Comparison of ENCODE assay signal across 8 cellular contexts in genomic region chr2:19901201-19901457, GRCh38. TPM values are rescaled to one million over a fixed set of nuclear protein-coding genes. Genes with fewer than 3 reads are reported as not detected.
DNase-seq lines count a peak whose midpoint lies in the region; ATAC-seq lines count a peak whose summit lies in the region.

No MANE protein-coding gene starts in this region.

- H3K27me3 ChIP-seq in CD4-positive, alpha-beta memory T cell (ENCODE audit: insufficient read depth, low read length), result no peaks in the 10 kb centered on the region
- no peaks in the 10 kb centered on the region for H3K27me3 ChIP-seq in muscle layer of duodenum (ENCODE audit: low read depth, low read length)

- no peaks in the 10 kb centered on the region for H3K27me3 Mint-ChIP-seq in CD4-positive, alpha-beta memory T cell
- H3K27me3 Mint-ChIP-seq in dendritic cell treated with granulocyte-macrophage colony-stimulating factor and Interleukin-4, amounts not matched to agents 40 ng/mL and 50 ng/mL, for 4 days, result peaks cover 4% of the 10 kb centered on the region

- in situ Hi-C loops in KBM-7 (cut with MboI; ENCODE audit: low pct_unique_long_range_greater_than_20kb, low sequenced_read_pairs), result no loop called here

- POLR2A ChIA-PET in CD4-positive, alpha-beta memory T cell (lab: Charles Lee; ENCODE audit: partially characterized antibody), result interaction anchor here (0.8 to 3.5 kb wide), 13 partner anchors 22 to 1341 kb away, joined by 3 to 34 read pairs (median 5); partner anchors contain the start of genes LAPTM4A, LDAH, RDH14 and RHOB

- H3K27ac Mint-ChIP-seq in CD4-positive, alpha-beta memory T cell, result peak overlapping the region; percentile 87 to 100 (median 98)
- peak overlapping the region; percentile 98 for H3K27ac Mint-ChIP-seq in dendritic cell treated with granulocyte-macrophage colony-stimulating factor and Interleukin-4, amounts not matched to agents 40 ng/mL and 50 ng/mL, for 4 days

- H3K4me3 ChIP-seq in CD4-positive, alpha-beta memory T cell (ENCODE audit: low read length in 2 of 2), result peak overlapping the region; percentile 59 to 63
- H3K4me3 ChIP-seq in muscle layer of duodenum (ENCODE audit: low read depth in 1 of 2, low read length in 2 of 2), result peak overlapping the region; percentile 80 to 95

- intact Hi-C loops in CD4-positive, alpha-beta memory T cell (cut with micrococcal nuclease), result loop anchor here (1.0 to 2.0 kb wide), 6 partner anchors 32 to 1341 kb away; partner anchors contain the start of genes HS1BP3, LAPTM4A and RDH14
- intact Hi-C loops in dendritic cell treated with granulocyte-macrophage colony-stimulating factor and Interleukin-4, amounts not matched to agents 40 ng/mL and 50 ng/mL, for 4 days (cut with micrococcal nuclease), result loop anchor here (1.0 to 5.0 kb wide), 4 partner anchors 91 to 1341 kb away; partner anchors contain the start of genes LDAH, RDH14 and WDR35

- no peaks in the 10 kb centered on the region for H3K9me3 ChIP-seq in CD4-positive, alpha-beta memory T cell (ENCODE audit: control insufficient read depth in 1 of 2, low read length in 2 of 2)
- no peaks in the 10 kb centered on the region for H3K9me3 ChIP-seq in muscle layer of duodenum (ENCODE audit: control insufficient read depth in 1 of 2, low read length in 2 of 2)

- H3K4me1 Mint-ChIP-seq in CD4-positive, alpha-beta memory T cell, result peaks cover 18 to 46% (median 30%) of the 10 kb centered on the region in 4 donors
- peaks cover 32% of the 10 kb centered on the region for H3K4me1 Mint-ChIP-seq in dendritic cell treated with granulocyte-macrophage colony-stimulating factor and Interleukin-4, amounts not matched to agents 40 ng/mL and 50 ng/mL, for 4 days (ENCODE audit: low read depth)

- no peaks in the 10 kb centered on the region for H3K36me3 ChIP-seq in CD4-positive, alpha-beta memory T cell (ENCODE audit: insufficient read depth, low read length)
- H3K36me3 ChIP-seq in muscle layer of duodenum (ENCODE audit: control insufficient read depth in 1 of 2, insufficient read depth in 2 of 2, low read length in 2 of 2), result peaks cover 0 to 5% of the 10 kb centered on the region in 2 donors

- CTCF ChIA-PET in CD4-positive, alpha-beta memory T cell (lab: Charles Lee; ENCODE audit: partially characterized antibody), result no interaction called here

- peaks cover 0 to 6% (median 0%) of the 10 kb centered on the region in 8 donors for H3K9me3 Mint-ChIP-seq in CD4-positive, alpha-beta memory T cell
- no peaks in the 10 kb centered on the region for H3K9me3 Mint-ChIP-seq in dendritic cell treated with granulocyte-macrophage colony-stimulating factor and Interleukin-4, amounts not matched to agents 40 ng/mL and 50 ng/mL, for 4 days

- ATAC-seq in GM21423 (IDR thresholded peaks at IDR 0.05; ENCODE audit: unreplicated experiment), result peak; percentile 3

- peaks cover 0 to 31% of the 10 kb centered on the region in 2 donors for H3K36me3 Mint-ChIP-seq in CD4-positive, alpha-beta memory T cell
- H3K36me3 Mint-ChIP-seq in dendritic cell treated with granulocyte-macrophage colony-stimulating factor and Interleukin-4, amounts not matched to agents 40 ng/mL and 50 ng/mL, for 4 days (ENCODE audit: low read depth), result peaks cover 24% of the 10 kb centered on the region

- peaks cover 41% of the 10 kb centered on the region for H3K4me1 ChIP-seq in CD4-positive, alpha-beta memory T cell (ENCODE audit: insufficient read depth, low read length)
- peaks cover 16 to 38% of the 10 kb centered on the region in 2 donors for H3K4me1 ChIP-seq in muscle layer of duodenum (ENCODE audit: control insufficient read depth in 1 of 2, insufficient read depth in 2 of 2, low read length in 2 of 2)

- H3K4me3 Mint-ChIP-seq in CD4-positive, alpha-beta memory T cell, result peak overlapping the region; percentile 92 to 99 (median 96)
- H3K4me3 Mint-ChIP-seq in dendritic cell treated with granulocyte-macrophage colony-stimulating factor and Interleukin-4, amounts not matched to agents 40 ng/mL and 50 ng/mL, for 4 days, result peak overlapping the region; percentile 90

- peak overlapping the region; percentile 92 for H3K27ac ChIP-seq in CD4-positive, alpha-beta memory T cell (ENCODE audit: low read depth, low read length)
- peak overlapping the region; percentile 99 for H3K27ac ChIP-seq in muscle layer of duodenum (ENCODE audit: low read length)

- no peak for DNase-seq in CD4-positive, alpha-beta memory T cell
- DNase-seq in Kasumi-1 (lab: John Stamatoyannopoulos, UW) (peak; percentile 44 to 51), KG1 (lab: John Stamatoyannopoulos, UW) (no peak), KBM-7 (no peak), GOT3 (lab: John Stamatoyannopoulos, UW) (no peak)

RNA-seq across cellular contexts. Expression of gene TTC32, which starts 0.7 kb away (rescaled TPM):
- 10 to 100 TPM; 44.4 to 48.7 TPM for total RNA-seq in CD4-positive, alpha-beta memory T cell
- polyA plus RNA-seq in CD4-positive, alpha-beta memory T cell, result 10 to 100 TPM; 24.3 to 34.2 TPM

Comparison
In these comparisons a context has a peak if more than half of its experiments do, and no peak if none do; other contexts are left out.
1. DNase-seq: peak in Kasumi-1 (2 of 2); none in CD4-positive, alpha-beta memory T cell (0 of 5), KG1 (single experiment), KBM-7 (single experiment) and GOT3 (single experiment).